Comparison of ENCODE assay signal across 23 cellular contexts in genomic region chr6:121886223-121886830, GRCh38.
DNase-seq lines count a peak whose midpoint lies in the region; ATAC-seq and TF ChIP-seq lines count a peak whose summit lies in the region.
"Had no signal": no experiment of that assay in that cellular context is flagged by ENCODE, and none has a peak within 500 bp of the region (broad histone marks: within the 10 kb centered on the region; RNA-seq: fewer than 3 reads in every experiment).

No MANE protein-coding gene starts in this region.

- WGBS in smooth muscle cell (ENCODE audit: low lambda C conversion rate) = 12% methylated on average over 2 of the region's 2 CpGs

- H3F3A ChIP-seq in smooth muscle cell (ENCODE audit: low read depth) = peaks cover 28% of the 10 kb centered on the region

- H4K20me1 ChIP-seq in smooth muscle cell (ENCODE audit: low read depth) = no peaks in the 10 kb centered on the region
- H4K20me1 ChIP-seq: BLaER1 had no signal

- H3K4me3 ChIP-seq in adipocyte (ENCODE audit: low read length) (peak overlapping the region; percentile 7), fibroblast of the aortic adventitia (ENCODE audit: low read depth, low read length) (no peak overlapping the region), smooth muscle cell (no peak overlapping the region)
- H3K4me3 ChIP-seq: BLaER1, body of pancreas, GM12878, lower lobe of right lung, right atrium auricular region had no signal

- peak overlapping the region; percentile 48 for H3K4me2 ChIP-seq in smooth muscle cell
- H3K4me2 ChIP-seq: BLaER1 had no signal

- H2AFZ ChIP-seq in smooth muscle cell (ENCODE audit: low read depth) = no peak overlapping the region

- H3K9me3 ChIP-seq in adipocyte (ENCODE audit: control insufficient read depth, low read length) (no peaks in the 10 kb centered on the region), smooth muscle cell (replicated peaks; ENCODE audit: low read depth) (no peaks in the 10 kb centered on the region)
- H3K9me3 ChIP-seq: BLaER1, body of pancreas, lower lobe of right lung, right atrium auricular region had no signal

- no peak for ATAC-seq in GM21529 (IDR thresholded peaks at IDR 0.05; ENCODE audit: unreplicated experiment)
- ATAC-seq: activated naive CD4-positive, alpha-beta T cell treated with anti-CD3 and anti-CD28 coated beads, Interleukin-2, amount 50 U/mL, for 72 hours; body of pancreas; GM12878; HCT116; stimulated activated memory B cell treated with anti-CD40 and anti-IgM and Interleukin-4, amounts not matched to agents 10 μg/mL and 1 μg/mL and 100 μg/mL, for 72 hours had no signal

- TF ChIP-seq CTCF in fibroblast of the aortic adventitia (IDR thresholded peaks at IDR 0.05; ENCODE audit: insufficient read depth, low read length) (no peak), smooth muscle cell (IDR thresholded peaks at IDR 0.05; ENCODE audit: borderline replicate concordance, insufficient read depth, poor library complexity, severe bottlenecking) (no peak)

- H3K27ac ChIP-seq in smooth muscle cell (ENCODE audit: low read depth) = peak overlapping the region; percentile 94
- H3K27ac ChIP-seq: BLaER1, body of pancreas, epithelial cell of prostate, lower lobe of right lung, right atrium auricular region had no signal

- no peaks in the 10 kb centered on the region for H3K36me3 ChIP-seq in adipocyte (ENCODE audit: control insufficient read depth, insufficient read depth, low read length, severe bottlenecking)
- no peaks in the 10 kb centered on the region for H3K36me3 ChIP-seq in smooth muscle cell (ENCODE audit: low read depth)
- H3K36me3 ChIP-seq: BLaER1, lower lobe of right lung, right atrium auricular region had no signal

- H3K27me3 ChIP-seq in adipocyte (replicated peaks; ENCODE audit: control insufficient read depth, insufficient read depth, low read length) = no peaks in the 10 kb centered on the region
- H3K27me3 ChIP-seq in smooth muscle cell (ENCODE audit: low read depth) = no peaks in the 10 kb centered on the region
- H3K27me3 ChIP-seq: BLaER1, body of pancreas, right atrium auricular region had no signal

- H3K79me2 ChIP-seq in smooth muscle cell (ENCODE audit: low read depth) = no peaks in the 10 kb centered on the region

- H3K4me1 ChIP-seq in adipocyte (ENCODE audit: control insufficient read depth, insufficient read depth, low read length) = peaks cover 47% of the 10 kb centered on the region
- H3K4me1 ChIP-seq in smooth muscle cell (ENCODE audit: low read depth) = peaks cover 47% of the 10 kb centered on the region
- H3K4me1 ChIP-seq: lower lobe of right lung had no signal

- DNase-seq in GM03348 (ENCODE audit: low spot score) (peak; percentile 24), adipocyte (ENCODE audit: low read depth) (peak; percentile 79), fibroblast of the aortic adventitia (ENCODE audit: low read depth) (peak; percentile 80), smooth muscle cell (lab: John Stamatoyannopoulos, UW; ENCODE audit: unreplicated experiment) (no peak), HT-29 (ENCODE audit: low spot score) (no peak), DMS 273 treated with DMSO at 0.1 percent for 48 hours (lab: John Stamatoyannopoulos, UW) (no peak)
- DNase-seq: activated CD4-positive, alpha-beta T cell treated with anti-CD3 and anti-CD28 coated beads for 1 hour; activated CD8-positive, alpha-beta memory T cell treated with anti-CD3 and anti-CD28 coated beads for 24 hours; body of pancreas; GF-D8; head of caudate nucleus; immature natural killer cell; lower lobe of right lung; naive B cell; NCI-H1930 had no signal

- H3K9ac ChIP-seq in adipocyte (ENCODE audit: low read length) (no peak overlapping the region), smooth muscle cell (ENCODE audit: low read depth) (peak overlapping the region; percentile 48)
- H3K9ac ChIP-seq: BLaER1 had no signal

Comparison
In these comparisons a context has a peak if more than half of its experiments do, and no peak if none do; other contexts are left out.
1. DNase-seq: peak in GM03348 (single experiment), adipocyte (single experiment) and fibroblast of the aortic adventitia (single experiment); none in smooth muscle cell (single experiment), HT-29 (single experiment) and DMS 273 treated with DMSO at 0.1 percent for 48 hours (single experiment).